Comparison of ENCODE assay signal across 9 cellular contexts in genomic region chr14:25677111-25677510, GRCh38.
"Had no signal": no experiment of that assay in that cellular context is flagged by ENCODE, and none has a peak within 500 bp of the region (broad histone marks: within the 10 kb centered on the region; RNA-seq: fewer than 3 reads in every experiment).

No MANE protein-coding gene starts in this region.

- ATAC-seq: K562 had no signal

- FAIRE-seq: HTR-8/SVneo, K562 had no signal

- H3K4me3 Mint-ChIP-seq: IgD-negative memory B cell had no signal

- H3K4me1 Mint-ChIP-seq: IgD-negative memory B cell had no signal

- H3K27me3 Mint-ChIP-seq: IgD-negative memory B cell had no signal

- H3K4me2 ChIP-seq: KMS-11 had no signal

- DNase-seq: IMR-90, Karpas-422, KBM-7, KG1 had no signal

- H3K27ac ChIP-seq: HL-60, KMS-11 had no signal

- H3K9ac ChIP-seq: KMS-11 had no signal

- H3K4me3 ChIP-seq: K562 had no signal

- H3K36me3 Mint-ChIP-seq: IgD-negative memory B cell had no signal

- H3K27ac Mint-ChIP-seq: IgD-negative memory B cell had no signal
